In genomic region chr6:170080169-170080827, GRCh38 we compare ENCODE assay signal across 20 cellular contexts.
DNase-seq lines count a peak whose midpoint lies in the region; ATAC-seq and TF ChIP-seq lines count a peak whose summit lies in the region.
"Had no signal": no experiment of that assay in that cellular context is flagged by ENCODE, and none has a peak within 500 bp of the region (broad histone marks: within the 10 kb centered on the region; RNA-seq: fewer than 3 reads in every experiment).

No MANE protein-coding gene starts in this region.

- intact Hi-C loops in left lung (cut with DNase I) (no loop called here), posterior vena cava (cut with DNase I) (no loop called here)

- H3K4me1 ChIP-seq in Peyer's patch (no peaks in the 10 kb centered on the region), left lung (no peaks in the 10 kb centered on the region)

- H3K4me3 ChIP-seq in Peyer's patch, result no peak overlapping the region
- no peak overlapping the region for H3K4me3 ChIP-seq in left lung
- H3K4me3 ChIP-seq: gastroesophageal sphincter, GM12878, MG63 had no signal

- DNase-seq in Peyer's patch (peak in 2 of 3 donors; percentile 15 to 25), ecto neural progenitor cell (ENCODE audit: low spot score) (peak; percentile 49), left lung (peak; percentile 19 to 63), posterior vena cava (ENCODE audit: low spot score) (peak; percentile 78), DMS79 treated with DMSO at 0.1 percent for 48 hours (lab: John Stamatoyannopoulos, UW) (no peak), NCI-H69 (lab: John Stamatoyannopoulos, UW) (no peak)
- DNase-seq in activated naive CD4-positive, alpha-beta T cell treated with Interleukin-2 at 50 U/mL for 16 hours, result no peak
- DNase-seq: activated CD4-positive, alpha-beta T cell treated with anti-CD3 and anti-CD28 coated beads for 4 hours; activated naive CD4-positive, alpha-beta T cell; GOT3; left colon; MG63; RPMI8226; stimulated activated naive CD4-positive, alpha-beta T cell; trophoblast cell had no signal

- no peaks in the 10 kb centered on the region for H3K36me3 ChIP-seq in Peyer's patch
- no peaks in the 10 kb centered on the region for H3K36me3 ChIP-seq in left lung
- H3K36me3 ChIP-seq: gastroesophageal sphincter, MG63 had no signal

- H3K27ac ChIP-seq in Peyer's patch (no peak overlapping the region), left lung (no peak overlapping the region)
- H3K27ac ChIP-seq: dorsolateral prefrontal cortex had no signal

- ATAC-seq in left lung (no peak), HG02678 (IDR thresholded peaks at IDR 0.05; ENCODE audit: unreplicated experiment) (no peak)
- ATAC-seq: esophagus mucosa, gastroesophageal sphincter, GM12878, left colon had no signal

- H3K27me3 ChIP-seq in Peyer's patch, result no peaks in the 10 kb centered on the region
- peaks cover 0 to 32% of the 10 kb centered on the region in 2 donors for H3K27me3 ChIP-seq in left lung
- H3K27me3 ChIP-seq: gastroesophageal sphincter, MG63 had no signal

- TF ChIP-seq POLR2A in Peyer's patch (IDR thresholded peaks at IDR 0.05), result no peak

- TF ChIP-seq CTCF in Peyer's patch (IDR thresholded peaks at IDR 0.05), result no peak
- TF ChIP-seq CTCF in left lung (IDR thresholded peaks at IDR 0.05), result no peak

- H3K9me3 ChIP-seq in Peyer's patch, result no peaks in the 10 kb centered on the region
- H3K9me3 ChIP-seq in left lung, result no peaks in the 10 kb centered on the region
- H3K9me3 ChIP-seq: gastroesophageal sphincter, MG63 had no signal

Comparison
In these comparisons a context has a peak if more than half of its experiments do, and no peak if none do; other contexts are left out.
1. DNase-seq: peak in Peyer's patch (2 of 3), ecto neural progenitor cell (single experiment), left lung (2 of 2) and posterior vena cava (single experiment); none in activated naive CD4-positive, alpha-beta T cell treated with Interleukin-2 at 50 U/mL for 16 hours (single experiment), DMS79 treated with DMSO at 0.1 percent for 48 hours (single experiment) and NCI-H69 (single experiment).